In the genomic region with DNA sequence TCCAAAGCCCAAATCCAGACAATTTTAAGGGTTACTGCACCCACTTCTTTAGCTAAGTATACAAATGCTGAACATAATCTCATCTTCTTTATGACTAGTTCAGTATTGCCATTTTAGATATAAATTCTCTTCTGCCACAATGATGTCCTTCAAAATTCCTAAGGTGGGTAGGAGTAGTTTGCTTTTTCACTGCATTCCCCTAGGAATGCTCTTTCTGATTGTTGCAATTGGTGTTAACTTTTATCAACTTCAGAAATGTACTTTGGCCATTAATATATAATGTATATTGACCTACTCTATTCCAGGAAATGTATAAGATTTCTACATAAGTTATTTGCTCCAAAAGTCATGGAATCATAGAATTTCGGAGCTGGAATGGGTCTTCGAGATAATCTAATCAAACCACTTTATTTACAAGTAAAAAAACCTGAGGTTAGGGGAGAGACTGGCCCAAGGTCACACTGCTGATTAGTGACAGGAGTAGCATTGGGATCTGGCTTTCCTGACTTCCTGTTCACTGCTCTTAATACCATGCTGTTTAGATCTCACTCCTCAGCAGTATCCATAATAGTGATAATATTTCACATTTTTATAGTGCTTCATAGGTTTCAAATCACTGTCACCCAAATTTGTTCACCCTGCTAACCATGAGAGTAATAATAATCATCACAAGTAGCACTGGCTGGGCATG, we compare ENCODE assay signal across 3 cellular contexts.
TF ChIP-seq lines count a peak whose summit lies in the region.

No MANE protein-coding gene starts in this region.

TF ChIP-seq in SK-N-SH treated with all-trans-retinoic acid at 6 μM for 48 hours, 23 proteins besides CTCF, POLR2A, EP300 and RAD21:
- TF ChIP-seq ZNF8 (CRISPR knock-in tag; IDR thresholded peaks at IDR 0.05) (no peak), OSR1 (CRISPR knock-in tag; IDR thresholded peaks at IDR 0.05) (no peak), TSHZ2 (CRISPR knock-in tag; IDR thresholded peaks at IDR 0.05) (no peak), TOX (CRISPR knock-in tag; IDR thresholded peaks at IDR 0.05; ENCODE audit: borderline replicate concordance) (no peak), RARB (CRISPR knock-in tag; IDR thresholded peaks at IDR 0.05) (no peak), CSDC2 (CRISPR knock-in tag; IDR thresholded peaks at IDR 0.05) (no peak), CSRNP3 (CRISPR knock-in tag; IDR thresholded peaks at IDR 0.05) (no peak), GLIS3 (CRISPR knock-in tag; IDR thresholded peaks at IDR 0.05) (no peak), SNAI2 (CRISPR knock-in tag; IDR thresholded peaks at IDR 0.05) (no peak), ZNF70 (CRISPR knock-in tag; IDR thresholded peaks at IDR 0.05) (no peak)

TF ChIP-seq in SK-N-SH, 30 proteins besides CTCF, POLR2A, EP300 and RAD21:
- TF ChIP-seq IRF3 (IDR thresholded peaks at IDR 0.05; ENCODE audit: low read depth, low read length) (no peak), SMC3 (IDR thresholded peaks at IDR 0.05; ENCODE audit: low read depth, low read length) (no peak), FOXM1 (IDR thresholded peaks at IDR 0.05; ENCODE audit: low read depth) (no peak), MEF2A (IDR thresholded peaks at IDR 0.05; ENCODE audit: borderline replicate concordance, low read depth) (no peak), EZH2phosphoT487 (IDR thresholded peaks at IDR 0.05; ENCODE audit: borderline replicate concordance, low read depth) (no peak), TEAD4 (IDR thresholded peaks at IDR 0.05; ENCODE audit: borderline replicate concordance, insufficient read depth) (no peak), ELF1 (IDR thresholded peaks at IDR 0.05) (no peak), NFIC (IDR thresholded peaks at IDR 0.05; ENCODE audit: borderline replicate concordance) (no peak), JUND (IDR thresholded peaks at IDR 0.05) (no peak), CHD2 (IDR thresholded peaks at IDR 0.05; ENCODE audit: low read length, partially characterized antibody) (no peak), SIN3A (IDR thresholded peaks at IDR 0.05; ENCODE audit: borderline replicate concordance, low read depth, low read length) (no peak)
- TF ChIP-seq, protein P1, sequence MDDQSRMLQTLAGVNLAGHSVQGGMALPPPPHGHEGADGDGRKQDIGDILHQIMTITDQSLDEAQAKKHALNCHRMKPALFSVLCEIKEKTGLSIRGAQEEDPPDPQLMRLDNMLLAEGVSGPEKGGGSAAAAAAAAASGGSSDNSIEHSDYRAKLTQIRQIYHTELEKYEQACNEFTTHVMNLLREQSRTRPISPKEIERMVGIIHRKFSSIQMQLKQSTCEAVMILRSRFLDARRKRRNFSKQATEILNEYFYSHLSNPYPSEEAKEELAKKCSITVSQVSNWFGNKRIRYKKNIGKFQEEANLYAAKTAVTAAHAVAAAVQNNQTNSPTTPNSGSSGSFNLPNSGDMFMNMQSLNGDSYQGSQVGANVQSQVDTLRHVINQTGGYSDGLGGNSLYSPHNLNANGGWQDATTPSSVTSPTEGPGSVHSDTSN (IDR thresholded peaks at IDR 0.05): no peak

TF ChIP-seq in IMR-90, 13 proteins besides CTCF, POLR2A, EP300 and RAD21:
- TF ChIP-seq MAZ (IDR thresholded peaks at IDR 0.05; ENCODE audit: borderline replicate concordance, low read depth, low read length): peak; percentile 78
- TF ChIP-seq RCOR1 (IDR thresholded peaks at IDR 0.05; ENCODE audit: insufficient replicate concordance, low read length): no peak
